In the genomic region with DNA sequence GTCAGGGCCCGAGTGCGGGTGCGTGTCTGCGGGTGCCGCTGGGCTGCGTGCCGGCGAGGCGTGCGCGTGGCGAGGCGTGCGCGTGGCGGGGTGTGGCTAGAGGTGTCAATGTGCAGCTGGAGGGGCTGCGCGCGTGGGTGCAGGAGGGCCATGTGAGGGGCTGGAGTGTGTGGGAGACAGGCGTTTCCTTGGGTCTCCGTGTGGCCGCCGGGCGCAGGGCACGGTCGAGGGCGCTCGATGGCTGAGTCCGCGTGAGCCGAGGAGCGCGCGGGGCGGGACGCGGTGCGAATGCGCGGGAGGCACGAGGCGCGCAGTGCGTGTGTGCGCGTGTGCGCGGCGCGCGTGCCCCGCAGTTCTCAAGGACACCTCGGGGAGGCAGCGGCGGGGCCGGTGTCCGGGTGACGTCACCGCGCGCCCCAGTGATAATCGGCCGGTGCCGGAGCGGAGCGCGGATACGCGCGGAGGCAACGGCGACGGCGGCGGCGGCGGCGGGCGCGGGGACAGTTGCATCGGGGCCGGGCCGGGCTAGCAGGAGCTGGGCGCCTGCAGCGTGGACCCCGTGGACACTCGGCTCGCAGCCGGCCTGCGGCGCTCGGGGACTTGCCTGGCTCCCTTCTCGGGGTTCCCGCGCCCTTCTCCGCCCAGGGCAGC, we compare ENCODE assay signal across 11 cellular contexts. TPM values are rescaled to one million over a fixed set of nuclear protein-coding genes. Genes with fewer than 3 reads are reported as not detected.
A peak's percentile ranks its signal among the peaks of the same experiment; 100 is the strongest.
DNase-seq lines count a peak whose midpoint lies in the region; ATAC-seq and TF ChIP-seq lines count a peak whose summit lies in the region.
"Had no signal": no experiment of that assay in that cellular context is flagged by ENCODE, and none has a peak within 500 bp of the region (broad histone marks: within the 10 kb centered on the region; RNA-seq: fewer than 3 reads in every experiment).

No MANE protein-coding gene starts in this region.

- no peak overlapping the region for H3K23ac ChIP-seq in mesenchymal stem cell (ENCODE audit: low read length in 2 of 2)

- no peak for DNase-seq in left ventricle myocardium inferior
- no peak for DNase-seq in right cardiac atrium
- peak in 30 of 56 donors; percentile 9 to 74 (median 52) for DNase-seq in amygdala (lab: John Stamatoyannopoulos, UW)
- no peak for DNase-seq in mesenchymal stem cell
- no peak for DNase-seq in upper lobe of right lung
- no peak for DNase-seq in RKO (ENCODE audit: low spot score)
- DNase-seq: DMS153 had no signal

- H3K36me3 ChIP-seq in left ventricle myocardium inferior (no peaks in the 10 kb centered on the region), mesenchymal stem cell (ENCODE audit: control insufficient read depth in 1 of 2, insufficient read depth in 2 of 2, low read depth in 1 of 2, low read length in 2 of 2) (no peaks in the 10 kb centered on the region), upper lobe of right lung (no peaks in the 10 kb centered on the region)
- H3K36me3 ChIP-seq: MG63, SJSA1 had no signal

- 3% methylated on average over 96 of the region's 96 CpGs for WGBS in right cardiac atrium
- WGBS in mesenchymal stem cell = 9% methylated on average over 42 of the region's 96 CpGs

- no peak overlapping the region for H2BK5ac ChIP-seq in mesenchymal stem cell (ENCODE audit: low read depth, low read length, poor library complexity, severe bottlenecking)

- H2BK12ac ChIP-seq in mesenchymal stem cell (ENCODE audit: low read length in 2 of 2) = no peak overlapping the region

- no peak overlapping the region for H2BK120ac ChIP-seq in mesenchymal stem cell (ENCODE audit: low read depth, low read length)

- TF ChIP-seq CTCF in left ventricle myocardium inferior (IDR thresholded peaks at IDR 0.05; ENCODE audit: borderline replicate concordance) = no peak
- TF ChIP-seq CTCF in upper lobe of right lung (IDR thresholded peaks at IDR 0.05) = no peak

- H3K27ac ChIP-seq in left ventricle myocardium inferior (replicated peaks) = no peak overlapping the region
- H3K27ac ChIP-seq in right cardiac atrium (ENCODE audit: low read length) = no peak overlapping the region
- H3K27ac ChIP-seq in mesenchymal stem cell (ENCODE audit: low read length, poor library complexity, severe bottlenecking) = no peak overlapping the region
- H3K27ac ChIP-seq in upper lobe of right lung = no peak overlapping the region
- H3K27ac ChIP-seq: SJSA1 had no signal

- H3K4me3 ChIP-seq in left ventricle myocardium inferior = peak overlapping the region; percentile 55
- H3K4me3 ChIP-seq in right cardiac atrium (ENCODE audit: low read length) = no peak overlapping the region
- H3K4me3 ChIP-seq in mesenchymal stem cell (ENCODE audit: insufficient read depth in 1 of 2, low read depth in 1 of 2, low read length in 2 of 2) = no peak overlapping the region
- H3K4me3 ChIP-seq in upper lobe of right lung = no peak overlapping the region
- H3K4me3 ChIP-seq: MG63, SJSA1 had no signal

- H3K4me2 ChIP-seq in mesenchymal stem cell (ENCODE audit: low read length, poor library complexity, severe bottlenecking) = peak overlapping the region; percentile 8

- no peak overlapping the region for H2BK15ac ChIP-seq in mesenchymal stem cell (ENCODE audit: low read depth, poor library complexity, severe bottlenecking)

- H2AFZ ChIP-seq in mesenchymal stem cell (ENCODE audit: low read depth, low read length) = no peak overlapping the region

- no peak overlapping the region for H2AK5ac ChIP-seq in mesenchymal stem cell (ENCODE audit: low read length, severe bottlenecking)

- no peak overlapping the region for H3K18ac ChIP-seq in mesenchymal stem cell (ENCODE audit: low read depth in 1 of 2, low read length in 2 of 2)

- H3K79me1 ChIP-seq in mesenchymal stem cell (replicated peaks; ENCODE audit: low read length, poor library complexity, severe bottlenecking) = no peaks in the 10 kb centered on the region

- H3K9me3 ChIP-seq in left ventricle myocardium inferior (replicated peaks) = no peaks in the 10 kb centered on the region
- H3K9me3 ChIP-seq in right cardiac atrium (ENCODE audit: control insufficient read depth, low read length) = no peaks in the 10 kb centered on the region
- no peaks in the 10 kb centered on the region for H3K9me3 ChIP-seq in mesenchymal stem cell (ENCODE audit: control insufficient read depth, low read length)
- H3K9me3 ChIP-seq in upper lobe of right lung = no peaks in the 10 kb centered on the region
- H3K9me3 ChIP-seq: MG63, SJSA1 had no signal

- ATAC-seq in right cardiac atrium (no peak), HG02610 (IDR thresholded peaks at IDR 0.05; ENCODE audit: unreplicated experiment) (no peak), upper lobe of right lung (no peak), GM19397 (IDR thresholded peaks at IDR 0.05; ENCODE audit: unreplicated experiment) (no peak)

- H4K91ac ChIP-seq in mesenchymal stem cell (ENCODE audit: low read length) = no peak overlapping the region

- no peak overlapping the region for H3K4ac ChIP-seq in mesenchymal stem cell (ENCODE audit: low read depth in 1 of 2, low read length in 2 of 2)

- peaks cover 41% of the 10 kb centered on the region for H3K4me1 ChIP-seq in left ventricle myocardium inferior
- no peaks in the 10 kb centered on the region for H3K4me1 ChIP-seq in right cardiac atrium (ENCODE audit: control insufficient read depth, insufficient read depth, low read length)
- peaks cover 34% of the 10 kb centered on the region for H3K4me1 ChIP-seq in mesenchymal stem cell (ENCODE audit: control insufficient read depth, insufficient read depth, low read depth, low read length)
- H3K4me1 ChIP-seq in upper lobe of right lung = peaks cover 7% of the 10 kb centered on the region

- H3K27me3 ChIP-seq in left ventricle myocardium inferior (ENCODE audit: low read depth) = peaks cover 100% of the 10 kb centered on the region
- no peaks in the 10 kb centered on the region for H3K27me3 ChIP-seq in right cardiac atrium (ENCODE audit: control insufficient read depth, insufficient read depth)
- H3K27me3 ChIP-seq in mesenchymal stem cell (ENCODE audit: control insufficient read depth in 1 of 2, insufficient read depth in 1 of 2, low read length in 2 of 2) = peaks cover 75 to 88% of the 10 kb centered on the region in 2 experiments
- H3K27me3 ChIP-seq in upper lobe of right lung = peaks cover 92% of the 10 kb centered on the region

- no peak overlapping the region for H3K9ac ChIP-seq in mesenchymal stem cell (ENCODE audit: low read length)

- no peak overlapping the region for H3K14ac ChIP-seq in mesenchymal stem cell (ENCODE audit: low read length in 2 of 2)

- no peak overlapping the region for H4K8ac ChIP-seq in mesenchymal stem cell (ENCODE audit: low read length)

- intact Hi-C loops in left ventricle myocardium inferior (cut with micrococcal nuclease) (loop anchor here (10.0 kb wide), 1 partner anchor 122 kb away; no protein-coding TSS in a partner anchor), right cardiac atrium (cut with DNase I) (loop anchor here in 1 of 4 donors (10.0 kb wide), 1 partner anchor 122 kb away; no protein-coding TSS in a partner anchor), upper lobe of right lung (cut with DNase I) (no loop called here)

RNA-seq across cellular contexts. Expression of a gene that starts 38.7 kb away (rescaled TPM):
- 22.2 TPM for total RNA-seq in left ventricle myocardium inferior
- total RNA-seq in right cardiac atrium = 10 to 100 TPM; 23.0 to 27.6 (median 25.2) TPM
- 15.3 TPM for polyA plus RNA-seq in right cardiac atrium
- polyA plus RNA-seq in mesenchymal stem cell (2013, experiment 1 of 2) = 32.3 TPM
- 32.4 TPM for polyA plus RNA-seq in mesenchymal stem cell (2013, experiment 2 of 2)
- 36.9 TPM for total RNA-seq in upper lobe of right lung

RNA-seq across cellular contexts. Expression of a gene that starts 58.4 kb away (rescaled TPM):
- total RNA-seq in left ventricle myocardium inferior = 0.27 TPM
- not detected for total RNA-seq in right cardiac atrium
- not detected for polyA plus RNA-seq in right cardiac atrium
- polyA plus RNA-seq in mesenchymal stem cell (2013, experiment 1 of 2) = 1.6 TPM
- polyA plus RNA-seq in mesenchymal stem cell (2013, experiment 2 of 2) = 1.5 TPM
- total RNA-seq in upper lobe of right lung = 15.5 TPM
- total RNA-seq: SJSA1 had no signal

Comparison
In these comparisons a context has a peak if more than half of its experiments do, and no peak if none do; other contexts are left out.
1. DNase-seq: peak in amygdala (30 of 56); none in left ventricle myocardium inferior (single experiment), right cardiac atrium (0 of 3), mesenchymal stem cell (single experiment), upper lobe of right lung (single experiment) and RKO (single experiment).
2. RNA of a gene that starts 58.4 kb away (total RNA-seq): 15.5 TPM in upper lobe of right lung (single experiment); 0.27 TPM in left ventricle myocardium inferior (single experiment) and not detected in right cardiac atrium; every median in the first group is over 10 times any median in the second.